Comparison of ENCODE assay signal across 18 cellular contexts in the genomic region with DNA sequence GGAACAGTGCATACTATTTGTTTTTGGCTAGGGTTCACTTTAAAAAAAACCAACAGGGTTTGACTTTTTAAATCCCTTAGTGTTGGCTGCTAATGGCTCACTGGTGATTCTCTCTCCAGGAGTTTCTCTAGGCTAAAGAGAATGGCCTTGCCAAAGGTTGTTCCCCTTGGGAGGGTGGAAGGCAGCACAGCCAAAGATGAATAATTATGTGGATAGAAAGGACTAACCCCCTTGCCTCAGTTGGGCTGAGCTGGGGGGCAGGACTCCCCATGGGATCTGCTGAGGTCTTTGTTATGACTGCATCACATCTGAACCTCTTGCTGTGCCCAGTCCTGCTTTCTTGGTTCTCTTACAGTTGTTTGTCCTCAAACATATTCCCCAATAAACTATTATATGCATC. TPM values are rescaled to one million over a fixed set of nuclear protein-coding genes. Genes with fewer than 3 reads are reported as not detected.
DNase-seq lines count a peak whose midpoint lies in the region; ATAC-seq, FAIRE-seq and TF ChIP-seq lines count a peak whose summit lies in the region.
"Had no signal": no experiment of that assay in that cellular context is flagged by ENCODE, and none has a peak within 500 bp of the region (broad histone marks: within the 10 kb centered on the region; RNA-seq: fewer than 3 reads in every experiment).

No MANE protein-coding gene starts in this region.

- POLR2A ChIA-PET in H1 (lab: Charles Lee; ENCODE audit: partially characterized antibody) (no interaction called here), Caco-2 (lab: Charles Lee) (no interaction called here)

- no peak overlapping the region for H3K18ac ChIP-seq in H1 (ENCODE audit: extremely low read depth, low read length)

- ATAC-seq in right cardiac atrium, result peak; percentile 51 to 83
- ATAC-seq in activated naive CD8-positive, alpha-beta T cell treated with anti-CD3 and anti-CD28 coated beads, Interleukin-2, amount 50 U/mL, for 24 hours, result no peak
- ATAC-seq: A549, GM12878, HCT116 had no signal

- H4K91ac ChIP-seq in H1 (replicated peaks; ENCODE audit: insufficient read length, low read length), result no peak overlapping the region

- no peak overlapping the region for H2AK5ac ChIP-seq in H1 (ENCODE audit: low read depth, low read length)

- H4K20me1 ChIP-seq in H1 (replicated peaks in 1 of 2; ENCODE audit: control insufficient read depth in 1 of 2, insufficient read depth in 2 of 2, low read length in 2 of 2), result peaks cover 0 to 2% of the 10 kb centered on the region in 2 experiments

- no peak overlapping the region for H2BK120ac ChIP-seq in H1 (replicated peaks; ENCODE audit: low read depth, low read length)

- peaks cover 7% of the 10 kb centered on the region for H3K27me3 Mint-ChIP-seq in Caco-2 (ENCODE audit: insufficient read depth, unreplicated experiment)
- peaks cover 22% of the 10 kb centered on the region for H3K27me3 Mint-ChIP-seq in activated naive CD8-positive, alpha-beta T cell treated with anti-CD3 and anti-CD28 coated beads, Interleukin-2, amount 50 U/mL, for 24 hours

- no peak overlapping the region for H3K27ac Mint-ChIP-seq in Caco-2 (ENCODE audit: unreplicated experiment)
- no peak overlapping the region for H3K27ac Mint-ChIP-seq in activated naive CD8-positive, alpha-beta T cell treated with anti-CD3 and anti-CD28 coated beads, Interleukin-2, amount 50 U/mL, for 24 hours

- no peak overlapping the region for H2BK12ac ChIP-seq in H1 (ENCODE audit: low read depth, low read length)

- TF ChIP-seq CTCF in H1 (IDR thresholded peaks at IDR 0.05; ENCODE audit: control extremely low read depth in 1 of 3, insufficient read depth in 1 of 3, low read depth in 1 of 3, low read length in 3 of 3) (no peak), Caco-2 (IDR thresholded peaks at IDR 0.05; ENCODE audit: insufficient read depth in 1 of 2, low read depth in 1 of 2, low read length in 1 of 2, severe bottlenecking in 1 of 2, unreplicated experiment in 1 of 2) (no peak)

- H3K79me1 ChIP-seq in H1 (ENCODE audit: low read depth, low read length), result no peaks in the 10 kb centered on the region

- H3K4me2 ChIP-seq in H1 (ENCODE audit: insufficient read depth in 1 of 2, low read depth in 2 of 2, low read length in 2 of 2), result peak overlapping the region in 1 of 2 experiments; percentile 5; a peak in 1 of 4 replicates
- H3K4me2 ChIP-seq: A549 had no signal

- no peak for TF ChIP-seq RAD21 in H1 (IDR thresholded peaks at IDR 0.05 in 1 of 2, conservative IDR thresholded peaks at IDR 0.05 in 1 of 2; ENCODE audit: low read depth in 2 of 2, low read length in 2 of 2)

- no peak overlapping the region for H2BK20ac ChIP-seq in H1 (ENCODE audit: low read length)

- H3K9me3 ChIP-seq in H1 (ENCODE audit: insufficient read depth in 2 of 2, low read depth in 1 of 2, low read length in 1 of 2) (no peaks in the 10 kb centered on the region), right cardiac atrium (ENCODE audit: control insufficient read depth, low read length) (no peaks in the 10 kb centered on the region), Caco-2 (no peaks in the 10 kb centered on the region)
- H3K9me3 ChIP-seq: A549 had no signal

- TF ChIP-seq EP300 in H1 (IDR thresholded peaks at IDR 0.05; ENCODE audit: borderline replicate concordance in 1 of 2, low read depth in 2 of 2, low read length in 2 of 2), result no peak

- H2BK15ac ChIP-seq in H1 (ENCODE audit: low read length), result no peak overlapping the region

- FAIRE-seq in H1 (lab: Jason Lieb, UNC), result no peak
- FAIRE-seq: A549, GM12878, GM18507 had no signal

- H3K4me3 Mint-ChIP-seq in Caco-2 (ENCODE audit: unreplicated experiment), result no peak overlapping the region
- H3K4me3 Mint-ChIP-seq in activated naive CD8-positive, alpha-beta T cell treated with anti-CD3 and anti-CD28 coated beads, Interleukin-2, amount 50 U/mL, for 24 hours, result no peak overlapping the region

- no peaks in the 10 kb centered on the region for H3K36me3 ChIP-seq in H7 (replicated peaks; ENCODE audit: control insufficient read depth, insufficient read depth, low read length)
- no peaks in the 10 kb centered on the region for H3K36me3 ChIP-seq in H1 (ENCODE audit: control insufficient read depth in 2 of 4, insufficient read depth in 4 of 4, low read length in 3 of 4)
- no peaks in the 10 kb centered on the region for H3K36me3 ChIP-seq in Caco-2 (ENCODE audit: control insufficient read depth, insufficient read depth, low read length)

- H3K27me3 ChIP-seq in H7 (ENCODE audit: control insufficient read depth, insufficient read depth, low read length) (peaks cover 18% of the 10 kb centered on the region), H1 (replicated peaks in 1 of 4; ENCODE audit: control insufficient read depth in 3 of 4, extremely low read depth in 1 of 4, insufficient read depth in 3 of 4, low read length in 3 of 4) (peaks cover 2 to 14% (median 4%) of the 10 kb centered on the region in 4 experiments; a peak in 4 of 7 replicates), right cardiac atrium (ENCODE audit: control insufficient read depth, insufficient read depth) (no peaks in the 10 kb centered on the region), Caco-2 (replicated peaks; ENCODE audit: control insufficient read depth, insufficient read depth, low read length) (no peaks in the 10 kb centered on the region)

- H3K23me2 ChIP-seq in H1 (ENCODE audit: low read depth, low read length), result no peaks in the 10 kb centered on the region

- BruUV-seq in Caco-2 (replicated peaks; lab: Mats Ljungman, UMichigan), result no TSS peak

- H3K36me3 Mint-ChIP-seq in Caco-2 (ENCODE audit: insufficient read depth, unreplicated experiment), result no peaks in the 10 kb centered on the region
- H3K36me3 Mint-ChIP-seq in activated naive CD8-positive, alpha-beta T cell treated with anti-CD3 and anti-CD28 coated beads, Interleukin-2, amount 50 U/mL, for 24 hours (ENCODE audit: low read depth), result no peaks in the 10 kb centered on the region

- no peak overlapping the region for H3K14ac ChIP-seq in H1 (ENCODE audit: insufficient read length)

- DNase-seq in H7, result peak; percentile 24
- no peak for DNase-seq in H1 (ENCODE audit: low read depth in 1 of 2, low spot score in 2 of 2)
- peak; percentile 34 to 64 (median 64) for DNase-seq in right cardiac atrium
- DNase-seq in stromal cell of bone marrow (ENCODE audit: low read depth), result peak; percentile 62
- no peak for DNase-seq in Caco-2
- DNase-seq in activated naive CD8-positive, alpha-beta T cell treated with anti-CD3 and anti-CD28 coated beads, Interleukin-2, amount 50 U/mL, for 24 hours, result no peak
- DNase-seq in NCI-H1417 treated with DMSO at 0.1 percent for 48 hours (lab: John Stamatoyannopoulos, UW), result no peak
- DNase-seq: DMS153, KBM-7, NCI-H1092 treated with DMSO at 0.1 percent for 48 hours, NCI-H187, NCI-H446 had no signal

- H3K9me3 Mint-ChIP-seq in Caco-2 (ENCODE audit: unreplicated experiment), result no peaks in the 10 kb centered on the region
- no peaks in the 10 kb centered on the region for H3K9me3 Mint-ChIP-seq in activated naive CD8-positive, alpha-beta T cell treated with anti-CD3 and anti-CD28 coated beads, Interleukin-2, amount 50 U/mL, for 24 hours

- no peak overlapping the region for H4K5ac ChIP-seq in H1 (ENCODE audit: insufficient read length, low read depth, low read length)

- H3K9ac ChIP-seq in H1 (replicated peaks in 1 of 4; ENCODE audit: extremely low read depth in 1 of 4, low read depth in 3 of 4, low read length in 3 of 4), result no peak overlapping the region

- H3K27ac ChIP-seq in H1 (ENCODE audit: low read depth, low read length) (no peak overlapping the region), right cardiac atrium (ENCODE audit: low read length) (no peak overlapping the region)
- H3K27ac ChIP-seq: A549, C4-2B, RWPE1 had no signal

- no peak overlapping the region for H2AFZ ChIP-seq in H1 (ENCODE audit: low read length)

- H3K4me1 ChIP-seq in H1 (replicated peaks in 1 of 4; ENCODE audit: control insufficient read depth in 3 of 4, insufficient read depth in 4 of 4, low read length in 3 of 4) (peaks cover 0 to 5% (median 1%) of the 10 kb centered on the region in 4 experiments; a peak in 3 of 7 replicates), right cardiac atrium (ENCODE audit: control insufficient read depth, insufficient read depth, low read length) (no peaks in the 10 kb centered on the region), Caco-2 (no peaks in the 10 kb centered on the region)
- H3K4me1 ChIP-seq: A549 had no signal

- no peak overlapping the region for H4K8ac ChIP-seq in H1 (ENCODE audit: extremely low read depth, insufficient read depth, low read length)

- H3K4me3 ChIP-seq in H7 (ENCODE audit: insufficient read depth, low read depth, low read length), result no peak overlapping the region
- no peak overlapping the region for H3K4me3 ChIP-seq in H1 (ENCODE audit: extremely low read depth in 1 of 4, insufficient read depth in 2 of 4, low read depth in 3 of 4, low read length in 4 of 4)
- no peak overlapping the region for H3K4me3 ChIP-seq in right cardiac atrium (ENCODE audit: low read length)
- H3K4me3 ChIP-seq in Caco-2 (ENCODE audit: low read depth, low read length), result no peak overlapping the region
- H3K4me3 ChIP-seq: A549, GM12878 had no signal

- no peak for TF ChIP-seq POLR2A in H1 (IDR thresholded peaks at IDR 0.05; ENCODE audit: control extremely low read depth in 1 of 2, low read depth in 2 of 2, low read length in 2 of 2)

- intact Hi-C loops in right cardiac atrium (cut with DNase I) (no loop called here), Caco-2 (cut with micrococcal nuclease; ENCODE audit: unreplicated experiment) (no loop called here)

- H3K56ac ChIP-seq in H1 (replicated peaks; ENCODE audit: insufficient read length, low read depth, low read length), result no peak overlapping the region

- H3K4me1 Mint-ChIP-seq in Caco-2 (ENCODE audit: low read depth, unreplicated experiment), result no peaks in the 10 kb centered on the region
- no peaks in the 10 kb centered on the region for H3K4me1 Mint-ChIP-seq in activated naive CD8-positive, alpha-beta T cell treated with anti-CD3 and anti-CD28 coated beads, Interleukin-2, amount 50 U/mL, for 24 hours

- H3K4ac ChIP-seq in H1 (replicated peaks; ENCODE audit: insufficient read length, low read depth, low read length), result no peak overlapping the region

- CTCF ChIA-PET in H1 (lab: Charles Lee; ENCODE audit: partially characterized antibody) (interaction anchor here (1.1 kb wide), 1 partner anchor 10 kb away, joined by 4 read pairs; no protein-coding TSS in a partner anchor), Caco-2 (lab: Charles Lee) (no interaction called here)

- H3K23ac ChIP-seq in H1 (ENCODE audit: insufficient read length), result no peak overlapping the region

- H3K79me2 ChIP-seq in H1 (ENCODE audit: control insufficient read depth in 1 of 2, insufficient read depth in 2 of 2, low read length in 2 of 2), result no peaks in the 10 kb centered on the region

- no peak overlapping the region for H2BK5ac ChIP-seq in H1 (ENCODE audit: low read depth, low read length)

RNA-seq across cellular contexts. Expression of a gene that starts 49.1 kb away (rescaled TPM):
- total RNA-seq in H7 (2014; rRNA removed; shearing (Covaris generic)), result 11.6 and 16.6 TPM in 2 replicates
- 9.6 and 12.4 TPM in 2 replicates for total RNA-seq in H1 (2021; fragmentation: NEBNext Ultra II Directional; extraction: Animal tissue kit (Norgen Biotek cat#: 25700))
- polyA plus RNA-seq in H1 (2011; rRNA removed) (2.4 and 4.0 TPM in 2 replicates), right cardiac atrium (4.6 TPM)
- polyA plus RNA-seq in H1 (2011; cell fraction: cytosol; rRNA removed), result 9.5 TPM
- polyA plus RNA-seq in H1 (2011; cell fraction: nucleus; rRNA removed), result 5.8 TPM
- polyA plus RNA-seq in H1 (2012, experiment 1 of 2), result 7.8 to 14.5 TPM (median 9.1 TPM) in 4 replicates
- 0.84 TPM for polyA plus RNA-seq in H1 (2012, experiment 2 of 2)
- 10.7 TPM for polyA plus RNA-seq in H1 (2013, experiment 1 of 2)
- polyA plus RNA-seq in H1 (2013, experiment 2 of 2), result 9.8 TPM
- polyA minus RNA-seq in H1 (2011; rRNA and poly(A)+ RNA removed), result 10.2 and 13.9 TPM in 2 replicates
- polyA minus RNA-seq in H1 (2011; cell fraction: cytosol; rRNA and poly(A)+ RNA removed), result 5.3 TPM
- polyA minus RNA-seq in H1 (2011; cell fraction: nucleus; rRNA and poly(A)+ RNA removed), result 19.4 TPM
- total RNA-seq in right cardiac atrium (10 to 100 TPM in 2 of 4 donors, 1 to 10 TPM in 2; 9.0 to 10.9 (median 10.0) TPM), Caco-2 (2022) (6.5 and 11.0 TPM in 2 replicates)

Comparison
In these comparisons a context has a peak if more than half of its experiments do, and no peak if none do; other contexts are left out.
1. DNase-seq: peak in H7 (single experiment), right cardiac atrium (3 of 3) and stromal cell of bone marrow (single experiment); none in H1 (0 of 2), Caco-2 (0 of 2), activated naive CD8-positive, alpha-beta T cell treated with anti-CD3 and anti-CD28 coated beads, Interleukin-2, amount 50 U/mL, for 24 hours (single experiment) and NCI-H1417 treated with DMSO at 0.1 percent for 48 hours (single experiment).